36 cellular contexts compared by ENCODE assay signal in genomic region chr5:152359169-152359568, GRCh38. TPM values are rescaled to one million over a fixed set of nuclear protein-coding genes. Genes with fewer than 3 reads are reported as not detected.
"Had no signal": no experiment of that assay in that cellular context is flagged by ENCODE, and none has a peak within 500 bp of the region (broad histone marks: within the 10 kb centered on the region; RNA-seq: fewer than 3 reads in every experiment).

No MANE protein-coding gene starts in this region.

- H3K4me3 ChIP-seq: MG63 had no signal

- H3K9me3 ChIP-seq: MG63 had no signal

- H3K36me3 ChIP-seq: MG63 had no signal

- H3K27me3 ChIP-seq: MG63 had no signal

- DNase-seq: Karpas-422, Kasumi-1, MG63, MM.1S, MV-4-11, NCI-H1048, NCI-H1092, NCI-H1092 treated with DMSO at 0.1 percent for 48 hours, NCI-H1105, NCI-H1105 treated with DMSO at 0.1 percent for 48 hours, NCI-H1417 treated with DMSO at 0.1 percent for 48 hours, NCI-H1436, NCI-H1436 treated with DMSO at 0.1 percent for 48 hours, NCI-H146, NCI-H1694, NCI-H1694 treated with DMSO at 0.1 percent for 48 hours, NCI-H187, NCI-H187 treated with DMSO at 0.1 percent for 48 hours, NCI-H2029, NCI-H2029 treated with DMSO at 0.1 percent for 48 hours, NCI-H2081 treated with DMSO at 0.1 percent for 48 hours, NCI-H2107, NCI-H2171, NCI-H2171 treated with DMSO at 0.1 percent for 48 hours, NCI-H2227 treated with DMSO at 0.1 percent for 48 hours, NCI-H226, NCI-H345, NCI-H446, NCI-H446 treated with DMSO at 0.1 percent for 48 hours, NCI-H510A, NCI-H510A treated with DMSO at 0.1 percent for 48 hours, NCI-H524 had no signal

RNA-seq across cellular contexts. Expression of gene NMUR2, which starts 45.9 kb away (rescaled TPM):
- total RNA-seq: LHCN-M2, M059J, MCF 10A, NCI-H460 had no signal
